Comparison of ENCODE assay signal across 1 cellular context in the genomic region with DNA sequence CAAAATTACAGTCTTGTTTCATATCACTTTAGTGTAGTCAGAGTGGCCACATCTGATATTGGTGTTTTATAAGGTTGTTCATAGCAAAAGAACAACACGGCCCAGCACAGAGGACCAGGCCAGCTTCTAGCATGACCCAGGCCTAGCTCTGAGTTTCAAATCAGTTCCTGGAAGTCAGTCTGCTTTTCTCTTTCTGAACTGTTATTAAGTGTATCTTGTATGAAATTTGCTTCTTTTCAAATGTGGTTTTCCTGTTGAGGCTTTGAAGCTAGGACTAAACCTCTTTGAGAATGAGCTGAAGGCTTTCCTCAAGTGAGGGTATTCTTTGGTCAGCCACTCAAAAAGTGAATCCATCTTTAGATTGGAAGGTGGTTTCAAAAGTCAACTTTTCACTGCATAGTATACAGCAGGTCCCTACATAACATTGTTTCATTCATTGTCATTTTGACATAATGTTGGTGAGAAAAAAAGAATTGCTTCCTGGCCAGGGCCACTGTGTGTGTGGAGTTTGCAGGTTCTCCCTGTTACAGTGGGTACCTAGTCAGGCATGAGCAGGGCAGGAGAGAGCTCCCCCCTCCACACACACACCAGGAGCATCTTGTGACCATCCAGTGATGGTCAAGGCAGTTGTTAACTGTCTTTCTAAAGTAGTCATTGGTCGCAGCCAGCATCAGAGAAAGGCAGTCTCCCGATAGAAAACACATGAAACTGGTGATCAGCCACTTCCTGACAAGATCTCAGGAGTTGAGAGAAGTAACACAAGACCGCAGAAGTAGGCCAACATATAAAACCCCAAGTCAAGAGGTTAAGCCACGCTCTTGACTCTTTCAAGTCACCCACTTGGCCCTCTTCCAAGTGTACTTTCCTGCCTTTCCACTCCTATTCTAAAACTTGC.
TF ChIP-seq lines count a peak whose summit lies in the region.

No MANE protein-coding gene starts in this region.

TF ChIP-seq in SK-N-SH, 30 proteins besides CTCF, POLR2A, EP300 and RAD21 (continued from another document):
- TF ChIP-seq RCOR1 (IDR thresholded peaks at IDR 0.05; ENCODE audit: low read length) = no peak
